Comparison of ENCODE assay signal across 8 cellular contexts in the genomic region with DNA sequence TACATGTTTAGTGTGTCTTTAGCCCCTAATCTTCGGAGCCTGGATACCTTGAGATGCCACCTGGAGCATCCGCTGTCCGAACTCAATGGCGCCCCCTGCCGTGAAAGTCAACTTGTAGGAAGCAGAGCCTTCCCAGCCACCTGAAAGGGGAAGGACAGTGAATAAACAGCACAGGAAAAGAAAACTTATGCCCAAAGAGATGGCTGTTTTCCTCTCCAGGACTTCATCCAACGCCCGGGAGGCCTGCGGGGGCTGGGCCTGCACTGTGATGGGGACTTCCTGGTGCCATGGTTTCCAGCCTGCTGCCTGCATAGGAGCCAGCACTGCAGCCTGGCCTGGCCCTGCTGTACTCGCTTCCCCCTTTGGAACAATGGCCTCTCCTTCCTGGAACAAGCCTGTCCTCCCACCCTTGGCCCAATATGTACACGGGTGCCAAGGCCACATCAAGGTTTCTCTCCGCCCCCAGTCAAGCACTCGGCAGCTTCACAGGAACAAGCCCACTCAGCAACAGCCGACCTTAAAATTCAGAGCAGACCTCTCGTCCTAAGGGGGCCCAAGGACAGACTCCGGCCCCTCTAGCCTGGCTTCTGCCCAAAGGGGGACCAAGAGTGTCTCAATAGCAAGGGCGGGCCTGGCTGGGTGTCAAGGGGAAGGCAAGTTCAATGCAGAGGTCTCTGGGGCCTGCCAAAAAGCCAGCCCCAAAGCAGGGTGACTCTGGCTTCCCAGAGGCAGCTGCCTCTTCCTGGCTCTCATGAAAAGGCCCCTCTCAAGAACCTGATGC.
DNase-seq lines count a peak whose midpoint lies in the region; ATAC-seq and TF ChIP-seq lines count a peak whose summit lies in the region.

No MANE protein-coding gene starts in this region.

- no peaks in the 10 kb centered on the region for H3K27me3 ChIP-seq in Loucy (ENCODE audit: insufficient read depth, low read length, poor library complexity, severe bottlenecking)

- H3K4me3 ChIP-seq in Loucy (ENCODE audit: low read length, poor library complexity, severe bottlenecking): no peak overlapping the region
- no peak overlapping the region for H3K4me3 ChIP-seq in astrocyte of the cerebellum (ENCODE audit: low read depth, low read length)

- no peak overlapping the region for H3K4me2 ChIP-seq in Loucy (ENCODE audit: low read depth, low read length, poor library complexity, severe bottlenecking)

- peaks cover 4% of the 10 kb centered on the region; the same call in 1 of the 2 replicates for H3K36me3 ChIP-seq in Loucy (ENCODE audit: insufficient read depth, low read length)

- no peaks in the 10 kb centered on the region for H3F3A ChIP-seq in Loucy (ENCODE audit: low read depth)

- no peaks in the 10 kb centered on the region for H4K20me1 ChIP-seq in Loucy (ENCODE audit: insufficient read depth, low read length, poor library complexity, severe bottlenecking)

- in situ Hi-C loops in astrocyte of the cerebellum (cut with HindIII; ENCODE audit: low sequenced_read_pairs): loop anchor here (10.0 kb wide), 1 partner anchor 64 kb away; a partner anchor contains a TSS

- no peak for ATAC-seq in GM21360 (IDR thresholded peaks at IDR 0.05; ENCODE audit: unreplicated experiment)

- DNase-seq in D341Med (ENCODE audit: low spot score) (peak; percentile 82), astrocyte of the cerebellum (ENCODE audit: low read depth) (no peak), islet precursor cell (peak; percentile 93), amniotic stem cell (lab: John Stamatoyannopoulos, UW) (no peak)
- peak; percentile 77 for DNase-seq in stimulated activated CD4-positive, alpha-beta T cell treated with anti-CD3 and anti-CD28 coated beads, Interleukin-1b, Interleukin-23, amount 100 ng/mL, for 48 hours

- H3K4me1 ChIP-seq in Loucy (ENCODE audit: insufficient read depth, low read length, poor library complexity, severe bottlenecking): peaks cover 25% of the 10 kb centered on the region

- no peak overlapping the region for H2AFZ ChIP-seq in Loucy (ENCODE audit: low read length)

- H3K79me2 ChIP-seq in Loucy (ENCODE audit: insufficient read depth, low read length): peaks cover 18% of the 10 kb centered on the region; the same call in 1 of the 2 replicates

- H3K9ac ChIP-seq in Loucy (ENCODE audit: low read depth, low read length, poor library complexity, severe bottlenecking): peak overlapping the region; percentile 45

- peaks cover 29% of the 10 kb centered on the region for H3K36me3 Mint-ChIP-seq in T-helper 1 cell treated with Interleukin-12 subunit alpha and Interleukin-12 subunit beta and Interleukin-4 antibody, amounts not matched to agents 30 μg/mL and 1 μg/mL, for 36 hours (ENCODE audit: low read depth)

- TF ChIP-seq CTCF in Loucy (conservative IDR thresholded peaks at IDR 0.05; ENCODE audit: low read length): peak; percentile 90
- peak; percentile 78 for TF ChIP-seq CTCF in astrocyte of the cerebellum (IDR thresholded peaks at IDR 0.05; ENCODE audit: low read depth, low read length, missing control alignments)

- H3K9me3 ChIP-seq in Loucy (ENCODE audit: insufficient read depth, low read depth, low read length): no peaks in the 10 kb centered on the region

- no peaks in the 10 kb centered on the region for H3K9me3 Mint-ChIP-seq in T-helper 1 cell treated with Interleukin-12 subunit alpha and Interleukin-12 subunit beta and Interleukin-4 antibody, amounts not matched to agents 30 μg/mL and 1 μg/mL, for 36 hours

- no peak overlapping the region for H3K4me3 Mint-ChIP-seq in T-helper 1 cell treated with Interleukin-12 subunit alpha and Interleukin-12 subunit beta and Interleukin-4 antibody, amounts not matched to agents 30 μg/mL and 1 μg/mL, for 36 hours

- H3K27ac Mint-ChIP-seq in T-helper 1 cell treated with Interleukin-12 subunit alpha and Interleukin-12 subunit beta and Interleukin-4 antibody, amounts not matched to agents 30 μg/mL and 1 μg/mL, for 36 hours: peak overlapping the region; percentile 11

- no peaks in the 10 kb centered on the region for H3K27me3 Mint-ChIP-seq in T-helper 1 cell treated with Interleukin-12 subunit alpha and Interleukin-12 subunit beta and Interleukin-4 antibody, amounts not matched to agents 30 μg/mL and 1 μg/mL, for 36 hours (ENCODE audit: low read depth)

- peaks cover 22% of the 10 kb centered on the region for H3K4me1 Mint-ChIP-seq in T-helper 1 cell treated with Interleukin-12 subunit alpha and Interleukin-12 subunit beta and Interleukin-4 antibody, amounts not matched to agents 30 μg/mL and 1 μg/mL, for 36 hours (ENCODE audit: low read depth)

- no peaks in the 10 kb centered on the region for H3K9me2 ChIP-seq in Loucy (replicated peaks; ENCODE audit: low read depth, low read length)

Comparison
In these comparisons a context has a peak if more than half of its experiments do, and no peak if none do; other contexts are left out.
1. DNase-seq: peak in D341Med (single experiment), islet precursor cell (single experiment) and stimulated activated CD4-positive, alpha-beta T cell treated with anti-CD3 and anti-CD28 coated beads, Interleukin-1b, Interleukin-23, amount 100 ng/mL, for 48 hours (single experiment); none in astrocyte of the cerebellum (single experiment) and amniotic stem cell (single experiment).